In genomic region chr3:61725851-61726333, GRCh38 we compare ENCODE assay signal across 11 cellular contexts.
DNase-seq lines count a peak whose midpoint lies in the region; ATAC-seq and TF ChIP-seq lines count a peak whose summit lies in the region.
"Had no signal": no experiment of that assay in that cellular context is flagged by ENCODE, and none has a peak within 500 bp of the region (broad histone marks: within the 10 kb centered on the region; RNA-seq: fewer than 3 reads in every experiment).

No MANE protein-coding gene starts in this region.

- no peak overlapping the region for H3K27ac ChIP-seq in lower lobe of right lung

- TF ChIP-seq CTCF in lower lobe of right lung (IDR thresholded peaks at IDR 0.05) (no peak), Calu3 (IDR thresholded peaks at IDR 0.05; ENCODE audit: unreplicated experiment) (no peak)

- no peak overlapping the region for H3K4me3 Mint-ChIP-seq in Calu3 (ENCODE audit: low read depth, unreplicated experiment)

- peaks cover 21% of the 10 kb centered on the region for H3K4me1 ChIP-seq in lower lobe of right lung

- H3K27me3 Mint-ChIP-seq in Calu3 (ENCODE audit: unreplicated experiment) = no peaks in the 10 kb centered on the region

- no peaks in the 10 kb centered on the region for H3K36me3 Mint-ChIP-seq in Calu3 (ENCODE audit: insufficient read depth, unreplicated experiment)

- ATAC-seq in lower lobe of right lung (peak; percentile 19 to 65), HG03175 (IDR thresholded peaks at IDR 0.05; ENCODE audit: unreplicated experiment) (no peak)
- ATAC-seq: K562 had no signal

- peaks cover 12% of the 10 kb centered on the region for H3K9me3 Mint-ChIP-seq in Calu3 (ENCODE audit: low read depth, unreplicated experiment)

- H3K4me3 ChIP-seq in lower lobe of right lung = no peak overlapping the region
- H3K4me3 ChIP-seq: K562 had no signal

- H3K9me3 ChIP-seq in lower lobe of right lung = no peaks in the 10 kb centered on the region

- no peaks in the 10 kb centered on the region for H3K4me1 Mint-ChIP-seq in Calu3 (ENCODE audit: low read depth, unreplicated experiment)

- CTCF ChIA-PET in Calu3 (lab: Charles Lee) = no interaction called here

- DNase-seq in AG08396 (ENCODE audit: low spot score) (peak; percentile 56), LHCN-M2 (ENCODE audit: low read depth) (peak; percentile 71), epidermal melanocyte (ENCODE audit: insufficient read length, low spot score) (peak; percentile 51), lower lobe of right lung (no peak), NCI-H187 treated with DMSO at 0.1 percent for 48 hours (lab: John Stamatoyannopoulos, UW) (no peak), NCI-H1092 treated with DMSO at 0.1 percent for 48 hours (lab: John Stamatoyannopoulos, UW) (no peak), Calu3 (no peak)
- DNase-seq: C1 segment of cervical spinal cord; effector memory CD4-positive, alpha-beta T cell had no signal

- H3K27ac Mint-ChIP-seq in Calu3 (ENCODE audit: unreplicated experiment) = no peak overlapping the region

- intact Hi-C loops in lower lobe of right lung (cut with DNase I) (no loop called here), Calu3 (cut with micrococcal nuclease; ENCODE audit: unreplicated experiment) (no loop called here)

- no peaks in the 10 kb centered on the region for H3K36me3 ChIP-seq in lower lobe of right lung

- BruUV-seq in Calu3 (replicated peaks; lab: Mats Ljungman, UMichigan) = no TSS peak

- no peaks in the 10 kb centered on the region for H3K27me3 ChIP-seq in lower lobe of right lung (ENCODE audit: low read depth)

Comparison
In these comparisons a context has a peak if more than half of its experiments do, and no peak if none do; other contexts are left out.
1. DNase-seq: peak in AG08396 (single experiment), LHCN-M2 (single experiment) and epidermal melanocyte (single experiment); none in lower lobe of right lung (single experiment), NCI-H187 treated with DMSO at 0.1 percent for 48 hours (single experiment), NCI-H1092 treated with DMSO at 0.1 percent for 48 hours (single experiment) and Calu3 (single experiment).